8 cellular contexts compared by ENCODE assay signal in the genomic region with DNA sequence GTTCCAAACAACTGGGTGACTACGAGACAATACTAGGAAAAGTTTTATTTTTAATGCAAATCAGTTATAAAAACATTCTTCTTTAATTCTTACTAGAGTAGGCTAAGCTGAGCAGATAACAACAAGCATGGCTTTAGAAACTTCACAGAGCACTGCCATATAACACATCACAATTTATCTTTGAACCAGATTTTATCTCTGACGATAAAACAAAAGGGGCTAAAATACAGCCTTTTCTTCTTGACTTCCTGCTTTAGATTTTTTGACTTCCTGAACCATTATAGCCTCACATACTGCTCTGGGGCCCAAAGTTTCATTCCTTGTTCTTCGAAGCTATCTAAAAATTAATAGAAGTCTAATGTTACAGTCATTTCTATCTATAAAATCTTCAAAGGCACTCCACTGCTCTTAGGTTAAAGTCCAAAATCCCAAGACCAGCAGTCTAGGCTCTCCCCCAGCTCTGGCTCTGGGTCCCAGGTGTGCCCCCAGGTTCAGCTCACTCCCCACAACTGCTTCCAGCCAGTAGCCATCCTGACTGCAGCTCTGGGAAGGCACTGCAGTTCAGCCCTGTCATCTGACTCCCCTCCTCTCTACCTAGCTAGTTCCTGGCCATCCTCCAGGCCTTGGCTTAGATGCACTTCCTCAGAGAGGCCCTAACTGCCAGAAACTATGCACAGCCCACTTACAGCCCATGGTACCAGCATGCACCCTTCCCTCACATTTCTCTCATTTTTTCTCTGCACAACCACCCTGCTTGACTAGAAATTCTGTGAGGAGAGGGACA. TPM values are rescaled to one million over a fixed set of nuclear protein-coding genes. Genes with fewer than 3 reads are reported as not detected.
DNase-seq lines count a peak whose midpoint lies in the region; ATAC-seq and TF ChIP-seq lines count a peak whose summit lies in the region.
"Had no signal": no experiment of that assay in that cellular context is flagged by ENCODE, and none has a peak within 500 bp of the region (broad histone marks: within the 10 kb centered on the region; RNA-seq: fewer than 3 reads in every experiment).

No MANE protein-coding gene starts in this region.

- H2AFZ ChIP-seq in osteoblast (ENCODE audit: low read length) = no peak overlapping the region

- H3K27me3 ChIP-seq in osteoblast (ENCODE audit: insufficient read depth, low read length) = no peaks in the 10 kb centered on the region
- H3K27me3 ChIP-seq in brain microvascular endothelial cell (replicated peaks) = no peaks in the 10 kb centered on the region

- H3K36me3 ChIP-seq in osteoblast (ENCODE audit: insufficient read depth, low read length) = peaks cover 16% of the 10 kb centered on the region
- H3K36me3 ChIP-seq in brain microvascular endothelial cell (replicated peaks) = peaks cover 10% of the 10 kb centered on the region

- H3K36me3 Mint-ChIP-seq in central memory CD8-positive, alpha-beta T cell (ENCODE audit: insufficient read depth) = peaks cover 44% of the 10 kb centered on the region

- peak; percentile 79 for DNase-seq in G401 (ENCODE audit: low spot score)
- peak; percentile 13 for DNase-seq in NCI-H1092 treated with DMSO at 0.1 percent for 48 hours (lab: John Stamatoyannopoulos, UW)
- DNase-seq in central memory CD8-positive, alpha-beta T cell (ENCODE audit: low spot score in 2 of 2) = no peak
- no peak for DNase-seq in osteoblast (ENCODE audit: insufficient read length, low spot score, missing footprints)
- no peak for DNase-seq in sciatic nerve (ENCODE audit: low spot score)
- DNase-seq in brain microvascular endothelial cell = no peak

- TF ChIP-seq CTCF in osteoblast (IDR thresholded peaks at IDR 0.05; ENCODE audit: extremely low read depth, low read depth, low read length) (no peak), brain microvascular endothelial cell (IDR thresholded peaks at IDR 0.05; ENCODE audit: low read depth, low read length, missing control alignments) (no peak)

- in situ Hi-C loops in G401 (cut with HindIII; ENCODE audit: low sequenced_read_pairs) = no loop called here
- in situ Hi-C loops in brain microvascular endothelial cell (cut with HindIII; ENCODE audit: low pct_ligation_motif_present, low sequenced_read_pairs) = no loop called here

- H3K9me3 Mint-ChIP-seq in central memory CD8-positive, alpha-beta T cell = no peaks in the 10 kb centered on the region

- no peaks in the 10 kb centered on the region for H3K9me3 ChIP-seq in osteoblast (ENCODE audit: low read depth, low read length)

- peak overlapping the region; percentile 97 for H3K27ac Mint-ChIP-seq in central memory CD8-positive, alpha-beta T cell (ENCODE audit: low read depth)

- no peak overlapping the region for H3K4me3 ChIP-seq in osteoblast (ENCODE audit: insufficient read depth, low read length)
- no peak overlapping the region for H3K4me3 ChIP-seq in brain microvascular endothelial cell (ENCODE audit: low read depth, low read length)

- H3K4me3 Mint-ChIP-seq in central memory CD8-positive, alpha-beta T cell = peak overlapping the region; percentile 68

- ATAC-seq in central memory CD8-positive, alpha-beta T cell (replicated peaks; ENCODE audit: extremely low read depth, poor library complexity, severe bottlenecking) = no peak
- ATAC-seq in sciatic nerve (no peak), GM21447 (IDR thresholded peaks at IDR 0.05; ENCODE audit: unreplicated experiment) (no peak)

- peaks cover 67% of the 10 kb centered on the region for H3K79me2 ChIP-seq in osteoblast (ENCODE audit: insufficient read depth, low read length)

- no peaks in the 10 kb centered on the region for H3K27me3 Mint-ChIP-seq in central memory CD8-positive, alpha-beta T cell

- H4K20me1 ChIP-seq in osteoblast (ENCODE audit: insufficient read depth, low read length) = peaks cover 9% of the 10 kb centered on the region

- H3K27ac ChIP-seq in osteoblast (ENCODE audit: low read depth, low read length) (peak overlapping the region; percentile 70), brain microvascular endothelial cell (no peak overlapping the region)

- H3K4me2 ChIP-seq in osteoblast (ENCODE audit: insufficient read depth, low read length) = no peak overlapping the region

- peaks cover 61% of the 10 kb centered on the region for H3K4me1 ChIP-seq in osteoblast (ENCODE audit: insufficient read depth, low read length)

- peaks cover 93% of the 10 kb centered on the region for H3K4me1 Mint-ChIP-seq in central memory CD8-positive, alpha-beta T cell

- intact Hi-C loops in sciatic nerve (cut with DNase I) = no loop called here

RNA-seq across cellular contexts. Expression of a gene that starts 25.7 kb away (rescaled TPM):
- 9.7 and 13.9 TPM in 2 replicates for total RNA-seq in G401 (2014; rRNA removed; shearing (Covaris generic))
- 57.8 and 58.3 TPM in 2 replicates for total RNA-seq in osteoblast
- 103 TPM for total RNA-seq in sciatic nerve

RNA-seq across cellular contexts. Expression of a gene that starts 40.5 kb away (rescaled TPM):
- total RNA-seq in G401 (2014; rRNA removed; shearing (Covaris generic)) = not detected in 2 replicates
- total RNA-seq in osteoblast = not detected in 2 replicates
- not detected for total RNA-seq in sciatic nerve
- total RNA-seq: LHCN-M2 had no signal

Comparison
In these comparisons a context has a peak if more than half of its experiments do, and no peak if none do; other contexts are left out.
1. DNase-seq: peak in G401 (single experiment) and NCI-H1092 treated with DMSO at 0.1 percent for 48 hours (single experiment); none in central memory CD8-positive, alpha-beta T cell (0 of 2), osteoblast (single experiment), sciatic nerve (single experiment) and brain microvascular endothelial cell (single experiment).